In genomic region chr2:30422437-30422805, GRCh38 we compare ENCODE assay signal across 8 cellular contexts.
DNase-seq lines count a peak whose midpoint lies in the region; ATAC-seq and TF ChIP-seq lines count a peak whose summit lies in the region.

No MANE protein-coding gene starts in this region.

- DNase-seq in AG20443 (ENCODE audit: low spot score) (peak; percentile 63), HK-2 (ENCODE audit: unreplicated experiment) (no peak), C1 segment of cervical spinal cord (lab: John Stamatoyannopoulos, UW) (no peak)
- peak; percentile 75 for DNase-seq in activated naive CD8-positive, alpha-beta T cell treated with anti-CD3 and anti-CD28 coated beads, Interleukin-2, amount 50 U/mL, for 16 hours (ENCODE audit: low read depth, low spot score)
- DNase-seq in stimulated activated naive CD4-positive, alpha-beta T cell treated with Interleukin-2 at 50 U/mL for 16 hours (lab: John Stamatoyannopoulos, UW), result peak; percentile 88

- H3K9me3 ChIP-seq in mucosa of rectum (ENCODE audit: control insufficient read depth in 2 of 2, low read length in 2 of 2), result no peaks in the 10 kb centered on the region

- no peak overlapping the region for H3K4me3 ChIP-seq in mucosa of rectum (ENCODE audit: low read length in 2 of 2)

- H3K36me3 ChIP-seq in mucosa of rectum (ENCODE audit: control insufficient read depth in 2 of 2, insufficient read depth in 2 of 2, low read length in 2 of 2), result no peaks in the 10 kb centered on the region

- peaks cover 2 to 9% of the 10 kb centered on the region in 2 donors for H3K4me1 ChIP-seq in mucosa of rectum (ENCODE audit: control insufficient read depth in 2 of 2, insufficient read depth in 2 of 2, low read length in 2 of 2)

- peak overlapping the region; percentile 13 to 27 for H3K27ac ChIP-seq in mucosa of rectum (ENCODE audit: low read depth in 2 of 2, low read length in 2 of 2)

- no peaks in the 10 kb centered on the region for H3K27me3 ChIP-seq in mucosa of rectum (ENCODE audit: control insufficient read depth in 2 of 2, insufficient read depth in 2 of 2, low read length in 2 of 2)

- ATAC-seq in GM21576 (IDR thresholded peaks at IDR 0.05; ENCODE audit: unreplicated experiment) (peak; percentile 63), SK-N-SH treated with all-trans-retinoic acid at 6 μM for 48 hours (peak; percentile 60)

- H3K9ac ChIP-seq in mucosa of rectum (ENCODE audit: low read depth in 1 of 2, low read length in 2 of 2), result peak overlapping the region in 1 of 2 donors; percentile 13

TF ChIP-seq in SK-N-SH treated with all-trans-retinoic acid at 6 μM for 48 hours, 23 proteins besides CTCF, POLR2A, EP300 and RAD21:
- no peak for TF ChIP-seq ZNF8 (CRISPR knock-in tag; IDR thresholded peaks at IDR 0.05)
- no peak for TF ChIP-seq CSRNP3 (CRISPR knock-in tag; IDR thresholded peaks at IDR 0.05)
- no peak for TF ChIP-seq TOX (CRISPR knock-in tag; IDR thresholded peaks at IDR 0.05; ENCODE audit: borderline replicate concordance)
- no peak for TF ChIP-seq ISL1 (CRISPR knock-in tag; IDR thresholded peaks at IDR 0.05)
- no peak for TF ChIP-seq ZFP3 (CRISPR knock-in tag; IDR thresholded peaks at IDR 0.05)
- no peak for TF ChIP-seq OSR1 (CRISPR knock-in tag; IDR thresholded peaks at IDR 0.05)
- TF ChIP-seq ESRRG (CRISPR knock-in tag; IDR thresholded peaks at IDR 0.05), result no peak
- TF ChIP-seq TSHZ2 (CRISPR knock-in tag; IDR thresholded peaks at IDR 0.05), result no peak
- TF ChIP-seq GLIS3 (CRISPR knock-in tag; IDR thresholded peaks at IDR 0.05), result no peak
- TF ChIP-seq ZFP30 (CRISPR knock-in tag; IDR thresholded peaks at IDR 0.05), result no peak
- TF ChIP-seq CSDC2 (CRISPR knock-in tag; IDR thresholded peaks at IDR 0.05), result no peak
- TF ChIP-seq PPARA (CRISPR knock-in tag; IDR thresholded peaks at IDR 0.05; ENCODE audit: borderline replicate concordance), result no peak
- no peak for TF ChIP-seq POU6F1 (CRISPR knock-in tag; IDR thresholded peaks at IDR 0.05; ENCODE audit: borderline replicate concordance, low read depth)
- no peak for TF ChIP-seq ZNF70 (CRISPR knock-in tag; IDR thresholded peaks at IDR 0.05)
- no peak for TF ChIP-seq ZC3H10 (CRISPR knock-in tag; IDR thresholded peaks at IDR 0.05)
- no peak for TF ChIP-seq ZNF565 (CRISPR knock-in tag; conservative IDR thresholded peaks at IDR 0.05; ENCODE audit: low read depth)

Comparison
In these comparisons a context has a peak if more than half of its experiments do, and no peak if none do; other contexts are left out.
1. DNase-seq: peak in AG20443 (single experiment), activated naive CD8-positive, alpha-beta T cell treated with anti-CD3 and anti-CD28 coated beads, Interleukin-2, amount 50 U/mL, for 16 hours (single experiment) and stimulated activated naive CD4-positive, alpha-beta T cell treated with Interleukin-2 at 50 U/mL for 16 hours (single experiment); none in HK-2 (single experiment) and C1 segment of cervical spinal cord (0 of 14).